ENCODE assay signal across 10 cellular contexts in the genomic region with DNA sequence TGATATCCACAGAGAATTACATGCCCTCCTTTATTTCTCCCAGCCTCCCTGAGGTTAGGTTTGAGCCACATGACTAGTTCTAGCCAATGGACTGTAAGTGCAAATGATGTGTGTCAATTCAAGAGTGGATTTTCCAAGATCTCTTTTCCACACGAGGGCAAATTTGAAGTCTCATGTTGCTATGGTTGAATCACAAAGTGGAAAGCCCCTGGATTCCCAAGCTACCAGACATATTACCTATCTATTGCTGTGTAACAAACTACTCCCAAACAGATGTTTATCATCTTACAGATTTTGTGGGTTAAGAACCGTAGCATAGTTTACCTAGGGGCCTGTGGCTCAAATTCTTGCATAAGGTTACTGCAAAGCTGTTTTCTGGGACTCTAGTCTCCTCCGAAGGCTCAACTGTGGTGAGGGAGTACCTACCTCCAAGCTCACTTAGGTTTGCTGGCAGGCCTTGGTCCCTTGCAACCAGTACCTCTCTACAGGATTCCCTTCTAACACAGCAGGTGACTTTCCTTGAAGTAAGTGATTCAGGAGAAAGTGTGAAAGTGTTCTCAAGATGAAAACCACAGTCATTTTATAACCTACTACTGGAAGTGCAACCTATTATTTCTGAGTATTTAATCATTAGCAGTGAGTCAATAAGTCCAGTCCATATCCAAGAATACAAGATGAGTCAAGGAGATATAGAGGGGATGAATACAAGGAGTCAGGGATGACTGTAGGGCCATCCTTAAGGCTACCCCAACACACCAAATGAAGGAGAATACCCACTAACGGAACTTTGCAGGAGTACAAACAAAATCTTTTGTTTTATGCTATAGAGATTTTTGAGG.
DNase-seq lines count a peak whose midpoint lies in the region; ATAC-seq and TF ChIP-seq lines count a peak whose summit lies in the region.
"Had no signal": no experiment of that assay in that cellular context is flagged by ENCODE, and none has a peak within 500 bp of the region (broad histone marks: within the 10 kb centered on the region; RNA-seq: fewer than 3 reads in every experiment).

No MANE protein-coding gene starts in this region.

- peaks cover 0 to 53% (median 22%) of the 10 kb centered on the region in 6 donors for H3K4me1 ChIP-seq in spleen
- H3K4me1 ChIP-seq: suprapubic skin had no signal

- peaks cover 7% of the 10 kb centered on the region for H3K27me3 Mint-ChIP-seq in activated CD8-positive, alpha-beta memory T cell treated with anti-CD3 and anti-CD28 coated beads, Interleukin-2, amount 10 ng/mL, durations not matched to agents 7 days and 5 days
- H3K27me3 Mint-ChIP-seq in activated T-cell treated with anti-CD3 and anti-CD28 coated beads, Interleukin-2, amount 50 U/mL, for 72 hours (ENCODE audit: low read depth), result peaks cover 7% of the 10 kb centered on the region
- peaks cover 20 to 25% of the 10 kb centered on the region in 2 donors for H3K27me3 Mint-ChIP-seq in stimulated activated naive B cell treated with anti-CD40 and anti-IgM and Interleukin-4, amounts not matched to agents 10 μg/mL and 1 μg/mL and 100 μg/mL, for 72 hours

- H3K4me3 Mint-ChIP-seq in activated CD8-positive, alpha-beta memory T cell treated with anti-CD3 and anti-CD28 coated beads, Interleukin-2, amount 10 ng/mL, durations not matched to agents 7 days and 5 days, result no peak overlapping the region
- H3K4me3 Mint-ChIP-seq in activated T-cell treated with anti-CD3 and anti-CD28 coated beads, Interleukin-2, amount 50 U/mL, for 72 hours, result peak overlapping the region; percentile 14 to 55
- no peak overlapping the region for H3K4me3 Mint-ChIP-seq in stimulated activated naive B cell treated with anti-CD40 and anti-IgM and Interleukin-4, amounts not matched to agents 10 μg/mL and 1 μg/mL and 100 μg/mL, for 72 hours

- peak overlapping the region; percentile 42 for H3K27ac Mint-ChIP-seq in activated CD8-positive, alpha-beta memory T cell treated with anti-CD3 and anti-CD28 coated beads, Interleukin-2, amount 10 ng/mL, durations not matched to agents 7 days and 5 days
- peak overlapping the region; percentile 49 for H3K27ac Mint-ChIP-seq in activated T-cell treated with anti-CD3 and anti-CD28 coated beads, Interleukin-2, amount 50 U/mL, for 72 hours
- H3K27ac Mint-ChIP-seq in stimulated activated naive B cell treated with anti-CD40 and anti-IgM and Interleukin-4, amounts not matched to agents 10 μg/mL and 1 μg/mL and 100 μg/mL, for 72 hours, result no peak overlapping the region

- no peak for TF ChIP-seq POLR2A in spleen (IDR thresholded peaks at IDR 0.05)

- H3K36me3 Mint-ChIP-seq in activated CD8-positive, alpha-beta memory T cell treated with anti-CD3 and anti-CD28 coated beads, Interleukin-2, amount 10 ng/mL, durations not matched to agents 7 days and 5 days, result peaks cover 4% of the 10 kb centered on the region
- H3K36me3 Mint-ChIP-seq in activated T-cell treated with anti-CD3 and anti-CD28 coated beads, Interleukin-2, amount 50 U/mL, for 72 hours (ENCODE audit: insufficient read depth in 2 of 2), result no peaks in the 10 kb centered on the region
- H3K36me3 Mint-ChIP-seq in stimulated activated naive B cell treated with anti-CD40 and anti-IgM and Interleukin-4, amounts not matched to agents 10 μg/mL and 1 μg/mL and 100 μg/mL, for 72 hours, result no peaks in the 10 kb centered on the region

- intact Hi-C loops in spleen (cut with DNase I; ENCODE audit: low total_unique reads), result no loop called here

- H3K4me3 ChIP-seq in spleen, result no peak overlapping the region
- H3K4me3 ChIP-seq: suprapubic skin had no signal

- ATAC-seq in activated CD8-positive, alpha-beta memory T cell treated with anti-CD3 and anti-CD28 coated beads, Interleukin-2, amount 10 ng/mL, durations not matched to agents 7 days and 5 days, result peak; percentile 27
- ATAC-seq in HG02884 (IDR thresholded peaks at IDR 0.05; ENCODE audit: unreplicated experiment), result peak; percentile 7
- peak; percentile 2 to 13 for ATAC-seq in activated T-cell treated with anti-CD3 and anti-CD28 coated beads, Interleukin-2, amount 50 U/mL, for 72 hours (replicated peaks in 1 of 2)
- peak; percentile 7 to 20 for ATAC-seq in stimulated activated naive B cell treated with anti-CD40 and anti-IgM and Interleukin-4, amounts not matched to agents 10 μg/mL and 1 μg/mL and 100 μg/mL, for 72 hours (replicated peaks)

- no peaks in the 10 kb centered on the region for H3K9me3 Mint-ChIP-seq in activated CD8-positive, alpha-beta memory T cell treated with anti-CD3 and anti-CD28 coated beads, Interleukin-2, amount 10 ng/mL, durations not matched to agents 7 days and 5 days (ENCODE audit: low read depth)
- no peaks in the 10 kb centered on the region for H3K9me3 Mint-ChIP-seq in activated T-cell treated with anti-CD3 and anti-CD28 coated beads, Interleukin-2, amount 50 U/mL, for 72 hours
- no peaks in the 10 kb centered on the region for H3K9me3 Mint-ChIP-seq in stimulated activated naive B cell treated with anti-CD40 and anti-IgM and Interleukin-4, amounts not matched to agents 10 μg/mL and 1 μg/mL and 100 μg/mL, for 72 hours

- H3K36me3 ChIP-seq in spleen, result no peaks in the 10 kb centered on the region
- H3K36me3 ChIP-seq: suprapubic skin had no signal

- WGBS in spleen, 5 donors, result 69 to 84% (median 75%) methylated on average over 4 of the region's 4 CpGs

- H3K9me3 ChIP-seq in spleen, result no peaks in the 10 kb centered on the region
- H3K9me3 ChIP-seq: suprapubic skin had no signal

- peaks cover 39% of the 10 kb centered on the region for H3K4me1 Mint-ChIP-seq in activated CD8-positive, alpha-beta memory T cell treated with anti-CD3 and anti-CD28 coated beads, Interleukin-2, amount 10 ng/mL, durations not matched to agents 7 days and 5 days
- H3K4me1 Mint-ChIP-seq in activated T-cell treated with anti-CD3 and anti-CD28 coated beads, Interleukin-2, amount 50 U/mL, for 72 hours (ENCODE audit: low read depth), result peaks cover 44% of the 10 kb centered on the region
- H3K4me1 Mint-ChIP-seq in stimulated activated naive B cell treated with anti-CD40 and anti-IgM and Interleukin-4, amounts not matched to agents 10 μg/mL and 1 μg/mL and 100 μg/mL, for 72 hours, result peaks cover 29 to 45% of the 10 kb centered on the region in 2 donors

- no peak for DNase-seq in activated CD8-positive, alpha-beta memory T cell treated with anti-CD3 and anti-CD28 coated beads, Interleukin-2, amount 10 ng/mL, durations not matched to agents 7 days and 5 days
- no peak for DNase-seq in activated CD8-positive, alpha-beta memory T cell treated with anti-CD3 and anti-CD28 coated beads, Interleukin-2, amount 50 U/mL, for 4 hours
- DNase-seq in activated T-cell treated with anti-CD3 and anti-CD28 coated beads, Interleukin-2, amount 50 U/mL, for 72 hours, result no peak
- no peak for DNase-seq in stimulated activated naive B cell treated with anti-CD40 and anti-IgM and Interleukin-4, amounts not matched to agents 10 μg/mL and 1 μg/mL and 100 μg/mL, for 72 hours
- no peak for DNase-seq in superior temporal gyrus (ENCODE audit: extremely low spot score)
- DNase-seq in spleen, result no peak
- no peak for DNase-seq in AG08396 (ENCODE audit: low spot score)
- DNase-seq: NCI-H524 treated with DMSO at 0.1 percent for 48 hours had no signal

- TF ChIP-seq CTCF in spleen (IDR thresholded peaks at IDR 0.05 in 8 of 11, conservative IDR thresholded peaks at IDR 0.05 in 3 of 11), result no peak

- CTCF ChIA-PET in activated CD8-positive, alpha-beta memory T cell treated with anti-CD3 and anti-CD28 coated beads, Interleukin-2, amount 10 ng/mL, durations not matched to agents 7 days and 5 days (lab: Charles Lee), result interaction anchor here (1.4 to 1.9 kb wide), 3 partner anchors 9 to 71 kb away, joined by 4 to 6 read pairs (median 5); no protein-coding TSS in a partner anchor

- peak overlapping the region in 4 of 8 donors; percentile 0 to 71 (median 52) for H3K27ac ChIP-seq in spleen
- H3K27ac ChIP-seq: suprapubic skin had no signal

- no peaks in the 10 kb centered on the region for H3K27me3 ChIP-seq in spleen (replicated peaks in 1 of 7)
- H3K27me3 ChIP-seq: suprapubic skin had no signal

Comparison
In these comparisons a context has a peak if more than half of its experiments do, and no peak if none do; other contexts are left out.
1. H3K4me3 Mint-ChIP-seq: peak in activated T-cell treated with anti-CD3 and anti-CD28 coated beads, Interleukin-2, amount 50 U/mL, for 72 hours (2 of 2); none in activated CD8-positive, alpha-beta memory T cell treated with anti-CD3 and anti-CD28 coated beads, Interleukin-2, amount 10 ng/mL, durations not matched to agents 7 days and 5 days (single experiment) and stimulated activated naive B cell treated with anti-CD40 and anti-IgM and Interleukin-4, amounts not matched to agents 10 μg/mL and 1 μg/mL and 100 μg/mL, for 72 hours (0 of 2).
2. Peak in every context shown above with its lines, with median percentiles within 50 percentile points of each other: ATAC-seq.